In the genomic region with DNA sequence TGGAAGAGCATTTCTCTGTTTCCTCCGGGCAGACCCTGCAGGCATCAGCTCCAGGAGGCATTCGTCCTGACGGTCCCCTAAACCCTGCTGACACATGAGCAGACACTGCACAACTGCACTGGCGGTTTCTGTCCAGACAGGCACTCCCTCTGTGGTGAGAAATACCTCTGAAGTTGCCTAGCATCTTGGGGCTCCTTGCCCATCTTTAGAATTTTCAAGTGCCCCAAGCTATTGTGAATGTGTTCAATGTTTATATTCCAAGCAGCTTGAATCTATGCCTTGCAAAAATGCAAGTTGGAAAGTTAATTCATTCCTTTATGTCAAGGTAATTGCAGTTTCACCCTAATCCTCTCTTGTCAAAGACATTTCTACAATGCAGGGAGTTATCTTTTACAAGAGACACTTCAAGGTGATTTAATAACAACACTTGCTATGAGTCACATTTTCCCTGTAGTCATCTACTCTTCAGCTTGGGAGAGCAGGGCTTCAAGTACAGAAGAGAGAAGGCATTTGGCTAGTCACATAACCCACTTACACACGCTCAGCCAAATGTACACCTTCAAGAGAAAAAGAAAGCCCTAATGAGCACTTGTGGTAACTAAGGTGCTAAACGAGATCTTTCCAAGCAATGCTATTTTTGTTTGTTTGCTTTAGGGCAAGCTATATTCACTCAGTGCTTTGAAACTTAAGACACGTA, we compare ENCODE assay signal across 8 cellular contexts.
A peak's percentile ranks its signal among the peaks of the same experiment; 100 is the strongest.
DNase-seq lines count a peak whose midpoint lies in the region; ATAC-seq and TF ChIP-seq lines count a peak whose summit lies in the region.

No MANE protein-coding gene starts in this region.

- H2BK5ac ChIP-seq in mesendoderm (ENCODE audit: low read length): no peak overlapping the region

- no peak overlapping the region for H2BK120ac ChIP-seq in mesendoderm (ENCODE audit: low read depth, low read length)

- no peak for TF ChIP-seq CTCF in CD8-positive, alpha-beta T cell (IDR thresholded peaks at IDR 0.05)
- TF ChIP-seq CTCF in WTC11 (IDR thresholded peaks at IDR 0.05) (no peak), brain microvascular endothelial cell (IDR thresholded peaks at IDR 0.05; ENCODE audit: low read depth, low read length, missing control alignments) (no peak), ascending aorta (IDR thresholded peaks at IDR 0.05) (no peak)

- H3K36me3 Mint-ChIP-seq in CD8-positive, alpha-beta T cell: no peaks in the 10 kb centered on the region
- peaks cover 49% of the 10 kb centered on the region for H3K36me3 Mint-ChIP-seq in activated naive CD4-positive, alpha-beta T cell treated with anti-CD3 and anti-CD28 coated beads, Interleukin-2, amount 10 ng/mL, durations not matched to agents 7 days and 5 days
- H3K36me3 Mint-ChIP-seq in WTC11: peaks cover 5% of the 10 kb centered on the region; the same call in 1 of the 2 replicates

- no peaks in the 10 kb centered on the region for H3K36me3 ChIP-seq in CD8-positive, alpha-beta T cell (ENCODE audit: insufficient read depth, low read length)
- H3K36me3 ChIP-seq in mesendoderm (ENCODE audit: control insufficient read depth, insufficient read depth, low read length): no peaks in the 10 kb centered on the region
- H3K36me3 ChIP-seq in brain microvascular endothelial cell (replicated peaks): no peaks in the 10 kb centered on the region
- no peaks in the 10 kb centered on the region for H3K36me3 ChIP-seq in ascending aorta

- no peaks in the 10 kb centered on the region for H3K27me3 ChIP-seq in CD8-positive, alpha-beta T cell (ENCODE audit: insufficient read depth, low read length)
- H3K27me3 ChIP-seq in mesendoderm (ENCODE audit: insufficient read depth, low read length, poor library complexity) (no peaks in the 10 kb centered on the region), brain microvascular endothelial cell (replicated peaks) (no peaks in the 10 kb centered on the region), ascending aorta (no peaks in the 10 kb centered on the region)

- H4K8ac ChIP-seq in mesendoderm (ENCODE audit: low read depth, low read length): no peak overlapping the region

- no peak overlapping the region for H2AK5ac ChIP-seq in mesendoderm (ENCODE audit: low read length)

- peak overlapping the region; percentile 82 for H3K27ac Mint-ChIP-seq in CD8-positive, alpha-beta T cell
- peak overlapping the region; percentile 95 for H3K27ac Mint-ChIP-seq in activated naive CD4-positive, alpha-beta T cell treated with anti-CD3 and anti-CD28 coated beads, Interleukin-2, amount 10 ng/mL, durations not matched to agents 7 days and 5 days
- H3K27ac Mint-ChIP-seq in WTC11: no peak overlapping the region

- peak; percentile 39 for ATAC-seq in CD8-positive, alpha-beta T cell
- ATAC-seq in WTC11: no peak

- in situ Hi-C loops in brain microvascular endothelial cell (cut with HindIII; ENCODE audit: low pct_ligation_motif_present, low sequenced_read_pairs): no loop called here

- H3K9ac ChIP-seq in mesendoderm (ENCODE audit: low read length): no peak overlapping the region

- H3K56ac ChIP-seq in mesendoderm (ENCODE audit: low read length): no peak overlapping the region

- no peak overlapping the region for H4K5ac ChIP-seq in mesendoderm (ENCODE audit: low read length)

- no peak overlapping the region for H3K27ac ChIP-seq in CD8-positive, alpha-beta T cell (ENCODE audit: low read depth, low read length)
- H3K27ac ChIP-seq in mesendoderm (ENCODE audit: low read depth, low read length) (no peak overlapping the region), brain microvascular endothelial cell (no peak overlapping the region), ascending aorta (no peak overlapping the region)

- no peak overlapping the region for H3K18ac ChIP-seq in mesendoderm (ENCODE audit: low read length)

- POLR2A ChIA-PET in CD8-positive, alpha-beta T cell (lab: Charles Lee): interaction anchor here (3.2 kb wide), 1 partner anchor 13 kb away, joined by 12 read pairs; no protein-coding TSS in a partner anchor
- POLR2A ChIA-PET in WTC11 (lab: Charles Lee): no interaction called here

- H3K4me2 ChIP-seq in mesendoderm (ENCODE audit: low read length): no peak overlapping the region

- peaks cover 58% of the 10 kb centered on the region for H3K4me1 ChIP-seq in CD8-positive, alpha-beta T cell (ENCODE audit: insufficient read depth, low read length)
- H3K4me1 ChIP-seq in mesendoderm (ENCODE audit: control insufficient read depth, low read depth, low read length): no peaks in the 10 kb centered on the region
- H3K4me1 ChIP-seq in ascending aorta: no peaks in the 10 kb centered on the region

- H2BK15ac ChIP-seq in mesendoderm (replicated peaks; ENCODE audit: low read depth): no peak overlapping the region

- H3K79me2 ChIP-seq in mesendoderm (ENCODE audit: control insufficient read depth, insufficient read depth, low read length): no peaks in the 10 kb centered on the region

- DNase-seq in CD8-positive, alpha-beta T cell: peak in 1 of 7 experiments; percentile 8
- DNase-seq in LHCN-M2 (ENCODE audit: low read depth) (peak; percentile 75), mesendoderm (peak; percentile 31), WTC11 (ENCODE audit: low spot score) (no peak), UCSD-AML1 (lab: John Stamatoyannopoulos, UW; ENCODE audit: unreplicated experiment) (no peak), brain microvascular endothelial cell (no peak), ascending aorta (ENCODE audit: low spot score in 2 of 2) (no peak)
- peak; percentile 39 for DNase-seq in activated naive CD4-positive, alpha-beta T cell treated with anti-CD3 and anti-CD28 coated beads, Interleukin-2, amount 10 ng/mL, durations not matched to agents 7 days and 5 days

- no peak overlapping the region for H3K23ac ChIP-seq in mesendoderm (ENCODE audit: low read length)

- no peak overlapping the region for H3K4ac ChIP-seq in mesendoderm (ENCODE audit: low read depth, low read length)

- H3K27me3 Mint-ChIP-seq in CD8-positive, alpha-beta T cell (ENCODE audit: low read depth): no peaks in the 10 kb centered on the region
- no peaks in the 10 kb centered on the region for H3K27me3 Mint-ChIP-seq in activated naive CD4-positive, alpha-beta T cell treated with anti-CD3 and anti-CD28 coated beads, Interleukin-2, amount 10 ng/mL, durations not matched to agents 7 days and 5 days
- peaks cover 4% of the 10 kb centered on the region for H3K27me3 Mint-ChIP-seq in WTC11 (ENCODE audit: low read depth)

- intact Hi-C loops in CD8-positive, alpha-beta T cell (cut with DNase I, micrococcal nuclease): loop anchor here in 1 of 2 experiments (5.0 kb wide), 1 partner anchor 277 kb away; no protein-coding TSS in a partner anchor
- intact Hi-C loops in ascending aorta (cut with DNase I): no loop called here

- no peak overlapping the region for H3K4me3 ChIP-seq in CD8-positive, alpha-beta T cell (ENCODE audit: low read depth, low read length)
- H3K4me3 ChIP-seq in mesendoderm (ENCODE audit: low read length) (no peak overlapping the region), brain microvascular endothelial cell (ENCODE audit: low read depth, low read length) (no peak overlapping the region), ascending aorta (no peak overlapping the region)

- H3K4me3 Mint-ChIP-seq in CD8-positive, alpha-beta T cell: no peak overlapping the region
- H3K4me3 Mint-ChIP-seq in activated naive CD4-positive, alpha-beta T cell treated with anti-CD3 and anti-CD28 coated beads, Interleukin-2, amount 10 ng/mL, durations not matched to agents 7 days and 5 days: no peak overlapping the region
- no peak overlapping the region for H3K4me3 Mint-ChIP-seq in WTC11

- CTCF ChIA-PET in CD8-positive, alpha-beta T cell (lab: Charles Lee): interaction anchor here (1.0 to 2.1 kb wide), 2 partner anchors 12 to 14 kb away, joined by 3 to 7 read pairs; no protein-coding TSS in a partner anchor
- CTCF ChIA-PET in activated naive CD4-positive, alpha-beta T cell treated with anti-CD3 and anti-CD28 coated beads, Interleukin-2, amount 10 ng/mL, durations not matched to agents 7 days and 5 days (lab: Charles Lee): interaction anchor here (1.5 to 1.9 kb wide), 2 partner anchors 12 to 374 kb away, joined by 3 to 6 read pairs; no protein-coding TSS in a partner anchor
- CTCF ChIA-PET in WTC11 (lab: Charles Lee): interaction anchor here (0.8 to 1.1 kb wide), 2 partner anchors 12 to 205 kb away, joined by 3 to 6 read pairs; no protein-coding TSS in a partner anchor

- H3K79me1 ChIP-seq in mesendoderm (ENCODE audit: low read length): no peaks in the 10 kb centered on the region

- peaks cover 89% of the 10 kb centered on the region for H3K4me1 Mint-ChIP-seq in CD8-positive, alpha-beta T cell (ENCODE audit: low read depth)
- peaks cover 99% of the 10 kb centered on the region for H3K4me1 Mint-ChIP-seq in activated naive CD4-positive, alpha-beta T cell treated with anti-CD3 and anti-CD28 coated beads, Interleukin-2, amount 10 ng/mL, durations not matched to agents 7 days and 5 days
- peaks cover 22% of the 10 kb centered on the region for H3K4me1 Mint-ChIP-seq in WTC11

- no peaks in the 10 kb centered on the region for H3K9me3 Mint-ChIP-seq in CD8-positive, alpha-beta T cell
- peaks cover 25% of the 10 kb centered on the region for H3K9me3 Mint-ChIP-seq in activated naive CD4-positive, alpha-beta T cell treated with anti-CD3 and anti-CD28 coated beads, Interleukin-2, amount 10 ng/mL, durations not matched to agents 7 days and 5 days
- H3K9me3 Mint-ChIP-seq in WTC11: peaks cover 9% of the 10 kb centered on the region; the same call in 1 of the 2 replicates

- no CpG with 5 or more reads among the region's 7 CpGs for WGBS in mesendoderm (ENCODE audit: extremely low coverage, insufficient coverage, low lambda C conversion rate)

- H3K9me3 ChIP-seq in CD8-positive, alpha-beta T cell (ENCODE audit: low read length): no peaks in the 10 kb centered on the region
- no peaks in the 10 kb centered on the region for H3K9me3 ChIP-seq in ascending aorta

TF ChIP-seq in WTC11, 78 proteins besides CTCF, POLR2A, EP300 and RAD21 (continues in another document):
- TF ChIP-seq, protein P1, sequence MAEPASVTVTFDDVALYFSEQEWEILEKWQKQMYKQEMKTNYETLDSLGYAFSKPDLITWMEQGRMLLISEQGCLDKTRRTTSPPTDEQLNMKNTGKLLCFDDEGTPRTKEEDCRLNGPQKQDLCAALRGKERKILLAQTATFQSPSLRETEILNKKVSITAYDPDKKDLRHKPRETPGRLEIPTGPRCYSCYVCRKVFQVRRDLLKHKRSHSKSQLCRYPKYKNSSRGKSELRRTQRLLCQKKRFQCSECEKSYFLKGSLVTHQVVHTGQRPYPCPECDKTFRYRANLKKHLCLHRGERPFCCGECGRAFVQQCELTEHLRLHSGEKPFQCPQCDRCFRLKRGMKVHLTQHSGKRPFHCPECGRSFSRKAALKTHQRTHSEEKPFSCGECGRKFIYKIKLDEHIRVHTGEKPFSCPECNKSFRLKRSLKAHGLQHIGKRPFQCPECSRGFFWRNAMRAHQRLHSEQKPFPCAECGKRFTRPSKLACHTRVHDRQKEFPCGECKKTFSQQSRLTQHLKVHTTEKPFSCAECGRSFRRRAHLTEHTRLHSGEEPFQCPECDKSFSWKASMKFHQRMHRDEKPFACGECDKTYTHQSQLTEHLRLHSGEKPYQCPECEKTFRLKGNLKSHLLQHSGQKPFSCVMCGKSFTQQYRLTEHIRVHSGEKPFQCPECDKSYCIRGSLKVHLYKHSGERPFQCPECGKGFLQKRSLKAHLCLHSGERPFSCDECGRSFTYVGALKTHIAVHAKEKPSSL (CRISPR knock-in tag; conservative IDR thresholded peaks at IDR 0.05): no peak

Comparison
In these comparisons a context has a peak if more than half of its experiments do, and no peak if none do; other contexts are left out.
1. DNase-seq: peak in LHCN-M2 (single experiment), activated naive CD4-positive, alpha-beta T cell treated with anti-CD3 and anti-CD28 coated beads, Interleukin-2, amount 10 ng/mL, durations not matched to agents 7 days and 5 days (single experiment) and mesendoderm (single experiment); none in WTC11 (single experiment), UCSD-AML1 (single experiment), brain microvascular endothelial cell (single experiment) and ascending aorta (0 of 2).